In the genomic region with DNA sequence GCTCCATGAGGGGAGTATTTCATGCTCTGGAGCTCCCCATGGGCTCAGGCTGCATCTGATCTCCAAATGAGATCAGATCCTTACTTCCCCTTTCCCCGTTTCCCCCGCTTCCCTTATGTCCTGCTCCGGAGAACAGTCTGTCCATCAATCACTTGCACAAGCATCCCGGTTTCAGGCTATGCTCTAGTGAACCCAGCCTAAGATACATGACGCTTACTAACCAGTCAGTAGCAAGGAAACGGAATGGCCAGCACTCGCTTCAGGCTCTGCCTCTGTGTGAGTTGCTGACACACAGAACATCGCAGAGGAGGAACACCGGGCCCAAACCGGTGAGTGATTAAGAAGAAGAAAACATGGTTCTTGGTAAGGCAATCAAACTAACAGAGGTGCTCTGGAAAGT, we compare ENCODE assay signal across 20 cellular contexts.
"Had no signal": no experiment of that assay in that cellular context is flagged by ENCODE, and none has a peak within 500 bp of the region (broad histone marks: within the 10 kb centered on the region; RNA-seq: fewer than 3 reads in every experiment).

No MANE protein-coding gene starts in this region.

- H3K27ac ChIP-seq: body of pancreas, cardiac muscle cell, neutrophil, sigmoid colon, upper lobe of left lung had no signal

- H3K36me3 ChIP-seq: cardiac muscle cell, neutrophil, sigmoid colon, upper lobe of left lung had no signal

- H3K4me2 ChIP-seq: smooth muscle cell had no signal

- DNase-seq: activated gamma-delta T cell treated with Interleukin-2 at 50 U/mL for 16 hours; activated T-cell treated with anti-CD3 and anti-CD28 coated beads, Interleukin-2, amount 50 U/mL, for 1 hour; anterior cingulate cortex; body of pancreas; effector CD4-positive, alpha-beta T cell; erythroblast; foreskin fibroblast; left ventricle myocardium superior; mammary epithelial cell; natural killer cell; retina; sigmoid colon; stimulated activated CD4-positive, alpha-beta T cell treated with anti-CD3 and anti-CD28 coated beads, Interleukin-15, amount 100 ng/mL, for 24 hours; stimulated activated CD8-positive, alpha-beta memory T cell treated with anti-CD3 and anti-CD28 coated beads, Interleukin-4, amount 100 ng/mL, for 48 hours; stimulated activated naive CD4-positive, alpha-beta T cell; T-helper 2 cell; upper lobe of left lung had no signal

- H3K27me3 ChIP-seq: body of pancreas, cardiac muscle cell, sigmoid colon, upper lobe of left lung had no signal

- H3K4me3 ChIP-seq: body of pancreas, cardiac muscle cell, sigmoid colon, smooth muscle cell, upper lobe of left lung had no signal

- ATAC-seq: body of pancreas, left ventricle myocardium superior, natural killer cell had no signal
